ENCODE assay signal across 28 cellular contexts in genomic region chr6:64145658-64146057, GRCh38.
"Had no signal": no experiment of that assay in that cellular context is flagged by ENCODE, and none has a peak within 500 bp of the region (broad histone marks: within the 10 kb centered on the region; RNA-seq: fewer than 3 reads in every experiment).

No MANE protein-coding gene starts in this region.

- H3K9me3 ChIP-seq: ovary, psoas muscle, right lobe of liver, sigmoid colon, stomach, thoracic aorta, thyroid gland, tibial nerve, upper lobe of left lung, vagina had no signal

- H3K27me3 ChIP-seq: neural progenitor cell, ovary, right lobe of liver, sigmoid colon, stomach, thyroid gland, tibial nerve, upper lobe of left lung, vagina had no signal

- H3K4me3 ChIP-seq: neural progenitor cell, ovary, psoas muscle, right lobe of liver, sigmoid colon, stomach, thoracic aorta, thyroid gland, tibial nerve, upper lobe of left lung, vagina had no signal

- H3K36me3 ChIP-seq: neural progenitor cell, ovary, right lobe of liver, sigmoid colon, stomach, thoracic aorta, thyroid gland, tibial nerve, upper lobe of left lung, vagina had no signal

- H3K4me1 Mint-ChIP-seq: natural killer cell; nephron; stimulated activated effector memory CD8-positive, alpha-beta T cell treated with anti-CD3 and anti-CD28 coated beads, Interleukin-12 subunit alpha, Interleukin-12 subunit beta, amount 100 ng/mL, for 72 hours; stimulated activated naive B cell treated with anti-CD40 and anti-IgM and Interleukin-4, amounts not matched to agents 10 μg/mL and 1 μg/mL and 100 μg/mL, for 72 hours had no signal

- H3K4me2 ChIP-seq: neural progenitor cell had no signal

- H2AFZ ChIP-seq: neural progenitor cell, parathyroid adenoma had no signal

- H3K9ac ChIP-seq: neural progenitor cell, parathyroid adenoma had no signal

- H3K27ac Mint-ChIP-seq: natural killer cell; nephron; neural progenitor cell; progenitor cell of endocrine pancreas; stimulated activated effector memory CD8-positive, alpha-beta T cell treated with anti-CD3 and anti-CD28 coated beads, Interleukin-12 subunit alpha, Interleukin-12 subunit beta, amount 100 ng/mL, for 72 hours; stimulated activated naive B cell treated with anti-CD40 and anti-IgM and Interleukin-4, amounts not matched to agents 10 μg/mL and 1 μg/mL and 100 μg/mL, for 72 hours; stimulated activated naive CD8-positive, alpha-beta T cell treated with anti-CD3 and anti-CD28 coated beads, Interleukin-15, Interleukin-2, amounts not matched to agents 100 ng/mL and 50 ng/mL, for 24 hours had no signal

- H3K27ac ChIP-seq: neural progenitor cell, ovary, parathyroid adenoma, psoas muscle, right lobe of liver, sigmoid colon, stomach, thoracic aorta, thyroid gland, tibial nerve, upper lobe of left lung, vagina had no signal

- H3K4me3 Mint-ChIP-seq: natural killer cell; nephron; neural progenitor cell; stimulated activated effector memory CD8-positive, alpha-beta T cell treated with anti-CD3 and anti-CD28 coated beads, Interleukin-12 subunit alpha, Interleukin-12 subunit beta, amount 100 ng/mL, for 72 hours; stimulated activated naive B cell treated with anti-CD40 and anti-IgM and Interleukin-4, amounts not matched to agents 10 μg/mL and 1 μg/mL and 100 μg/mL, for 72 hours; stimulated activated naive CD8-positive, alpha-beta T cell treated with anti-CD3 and anti-CD28 coated beads, Interleukin-15, Interleukin-2, amounts not matched to agents 100 ng/mL and 50 ng/mL, for 24 hours had no signal

- H3K27me3 Mint-ChIP-seq: progenitor cell of endocrine pancreas; stimulated activated naive B cell treated with anti-CD40 and anti-IgM and Interleukin-4, amounts not matched to agents 10 μg/mL and 1 μg/mL and 100 μg/mL, for 72 hours; stimulated activated naive CD8-positive, alpha-beta T cell treated with anti-CD3 and anti-CD28 coated beads, Interleukin-15, Interleukin-2, amounts not matched to agents 100 ng/mL and 50 ng/mL, for 24 hours had no signal

- H3K4me1 ChIP-seq: neural progenitor cell, parathyroid adenoma, psoas muscle, right lobe of liver, sigmoid colon, stomach, thyroid gland, tibial nerve, upper lobe of left lung, vagina had no signal

- H3K79me2 ChIP-seq: parathyroid adenoma had no signal

- H3K36me3 Mint-ChIP-seq: natural killer cell; neural progenitor cell; stimulated activated effector memory CD8-positive, alpha-beta T cell treated with anti-CD3 and anti-CD28 coated beads, Interleukin-12 subunit alpha, Interleukin-12 subunit beta, amount 100 ng/mL, for 72 hours; stimulated activated naive B cell treated with anti-CD40 and anti-IgM and Interleukin-4, amounts not matched to agents 10 μg/mL and 1 μg/mL and 100 μg/mL, for 72 hours had no signal

- DNase-seq: natural killer cell; occipital lobe; ovary; posterior cingulate gyrus; psoas muscle; right cardiac atrium; right lobe of liver; sigmoid colon; small intestine; stimulated activated CD4-positive, alpha-beta T cell treated with anti-CD3 and anti-CD28 coated beads, Interleukin-15, amount 100 ng/mL, for 24 hours; stimulated activated CD4-positive, alpha-beta T cell treated with anti-CD3 and anti-CD28 coated beads, Interleukin-2, amount 100 ng/mL, for 24 hours; stimulated activated CD4-positive, alpha-beta T cell treated with anti-CD3 and anti-CD28 coated beads, Interleukin-2, amount 100 ng/mL, for 48 hours; stimulated activated CD4-positive, alpha-beta T cell treated with anti-CD3 and anti-CD28 coated beads, Interleukin-4, amount 100 ng/mL, for 24 hours; stimulated activated naive B cell treated with anti-CD40 and anti-IgM and Interleukin-4, amounts not matched to agents 10 μg/mL and 1 μg/mL and 100 μg/mL, for 72 hours; stimulated activated naive CD4-positive, alpha-beta T cell treated with Interleukin-2 at 50 U/mL for 16 hours; stomach; thyroid gland; trophoblast cell; upper lobe of left lung had no signal

- H3K9me3 Mint-ChIP-seq: nephron, neural progenitor cell had no signal
